ENCODE assay signal across 9 cellular contexts in the genomic region with DNA sequence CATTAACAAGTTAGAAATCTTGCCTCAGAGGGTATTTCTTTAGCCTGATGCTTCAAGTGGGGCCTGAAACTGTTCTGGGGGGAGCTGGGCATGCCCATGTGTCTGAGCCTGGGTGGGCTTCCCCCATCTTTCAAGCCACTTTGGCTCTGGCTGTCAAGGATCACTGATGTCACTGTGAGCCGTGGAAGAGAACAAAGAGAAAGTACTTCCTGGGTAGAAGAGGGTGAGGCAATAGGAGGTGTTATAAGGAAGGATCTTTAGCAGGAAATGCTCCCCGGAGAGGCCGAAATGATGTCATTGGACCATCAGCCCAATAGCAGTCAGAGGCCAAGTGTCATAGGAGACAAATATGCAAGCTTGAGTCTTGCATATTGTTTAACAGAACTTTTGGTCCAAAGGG.
DNase-seq lines count a peak whose midpoint lies in the region; ATAC-seq lines count a peak whose summit lies in the region.
"Had no signal": no experiment of that assay in that cellular context is flagged by ENCODE, and none has a peak within 500 bp of the region (broad histone marks: within the 10 kb centered on the region; RNA-seq: fewer than 3 reads in every experiment).

No MANE protein-coding gene starts in this region.

- DNase-seq in left colon = no peak
- no peak for DNase-seq in hypothalamus (lab: John Stamatoyannopoulos, UW)
- DNase-seq in NCI-H510A (lab: John Stamatoyannopoulos, UW) = no peak
- DNase-seq: activated B cell treated with CpG ODN at 0.5 μM for 24 hours, adrenal gland had no signal

- intact Hi-C loops in left colon (cut with DNase I, micrococcal nuclease) = no loop called here

- ATAC-seq in GM18511 (IDR thresholded peaks at IDR 0.05; ENCODE audit: unreplicated experiment) = peak; percentile 46
- ATAC-seq in GM21367 (IDR thresholded peaks at IDR 0.05; ENCODE audit: unreplicated experiment) = peak; percentile 9
- ATAC-seq in HG03342 (IDR thresholded peaks at IDR 0.05; ENCODE audit: unreplicated experiment) = peak; percentile 61
- peak; percentile 65 for ATAC-seq in left colon
- ATAC-seq in GM21737 (IDR thresholded peaks at IDR 0.05; ENCODE audit: unreplicated experiment) = no peak
